ENCODE assay signal across 15 cellular contexts in the genomic region with DNA sequence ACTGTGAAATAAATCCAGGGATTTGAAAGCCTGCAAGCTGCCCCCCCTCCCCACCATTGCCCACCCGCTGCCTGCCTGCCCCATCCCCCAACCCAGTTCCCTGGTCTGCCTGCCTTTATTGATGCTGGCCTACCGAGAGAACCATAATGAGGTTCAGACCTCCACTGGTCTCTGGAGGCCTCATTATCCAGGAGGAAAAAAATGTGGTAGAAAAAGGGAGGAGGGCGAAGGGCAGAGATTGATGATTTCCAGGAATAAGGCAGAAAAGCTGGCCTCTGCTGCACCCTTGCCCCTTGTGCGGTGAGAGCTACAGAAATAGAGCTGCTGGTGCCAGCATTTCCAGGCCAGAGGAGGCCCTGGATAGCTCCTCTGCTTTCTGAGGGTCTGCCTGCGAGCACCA.
"Had no signal": no experiment of that assay in that cellular context is flagged by ENCODE, and none has a peak within 500 bp of the region (broad histone marks: within the 10 kb centered on the region; RNA-seq: fewer than 3 reads in every experiment).

No MANE protein-coding gene starts in this region.

- H3K4me3 Mint-ChIP-seq: dendritic cell treated with granulocyte-macrophage colony-stimulating factor and Interleukin-4, amounts not matched to agents 40 ng/mL and 50 ng/mL, for 4 days; effector memory CD8-positive, alpha-beta T cell; naive B cell; stimulated activated memory B cell treated with anti-CD40 and anti-IgM and Interleukin-4, amounts not matched to agents 10 μg/mL and 1 μg/mL and 100 μg/mL, for 72 hours; stimulated activated naive CD8-positive, alpha-beta T cell treated with anti-CD3 and anti-CD28 coated beads, Interleukin-15, Interleukin-2, amounts not matched to agents 100 ng/mL and 50 ng/mL, for 24 hours had no signal

- H3K4me1 Mint-ChIP-seq: naive B cell; stimulated activated memory B cell treated with anti-CD40 and anti-IgM and Interleukin-4, amounts not matched to agents 10 μg/mL and 1 μg/mL and 100 μg/mL, for 72 hours had no signal

- H3K9me3 Mint-ChIP-seq: dendritic cell treated with granulocyte-macrophage colony-stimulating factor and Interleukin-4, amounts not matched to agents 40 ng/mL and 50 ng/mL, for 4 days; effector memory CD8-positive, alpha-beta T cell; stimulated activated naive CD8-positive, alpha-beta T cell treated with anti-CD3 and anti-CD28 coated beads, Interleukin-15, Interleukin-2, amounts not matched to agents 100 ng/mL and 50 ng/mL, for 24 hours had no signal

- H3K36me3 Mint-ChIP-seq: naive B cell; stimulated activated memory B cell treated with anti-CD40 and anti-IgM and Interleukin-4, amounts not matched to agents 10 μg/mL and 1 μg/mL and 100 μg/mL, for 72 hours had no signal

- H3K27me3 Mint-ChIP-seq: dendritic cell treated with granulocyte-macrophage colony-stimulating factor and Interleukin-4, amounts not matched to agents 40 ng/mL and 50 ng/mL, for 4 days; effector memory CD8-positive, alpha-beta T cell; naive B cell; stimulated activated memory B cell treated with anti-CD40 and anti-IgM and Interleukin-4, amounts not matched to agents 10 μg/mL and 1 μg/mL and 100 μg/mL, for 72 hours; stimulated activated naive CD8-positive, alpha-beta T cell treated with anti-CD3 and anti-CD28 coated beads, Interleukin-15, Interleukin-2, amounts not matched to agents 100 ng/mL and 50 ng/mL, for 24 hours had no signal

- H3K27ac Mint-ChIP-seq: dendritic cell treated with granulocyte-macrophage colony-stimulating factor and Interleukin-4, amounts not matched to agents 40 ng/mL and 50 ng/mL, for 4 days; effector memory CD8-positive, alpha-beta T cell; naive B cell; stimulated activated memory B cell treated with anti-CD40 and anti-IgM and Interleukin-4, amounts not matched to agents 10 μg/mL and 1 μg/mL and 100 μg/mL, for 72 hours; stimulated activated naive CD8-positive, alpha-beta T cell treated with anti-CD3 and anti-CD28 coated beads, Interleukin-15, Interleukin-2, amounts not matched to agents 100 ng/mL and 50 ng/mL, for 24 hours had no signal

- ATAC-seq: effector memory CD8-positive, alpha-beta T cell; foreskin keratinocyte; heart left ventricle; left colon; right cardiac atrium; stimulated activated memory B cell treated with anti-CD40 and anti-IgM and Interleukin-4, amounts not matched to agents 10 μg/mL and 1 μg/mL and 100 μg/mL, for 72 hours had no signal

- DNase-seq: cerebellar nuclear complex; effector memory CD8-positive, alpha-beta T cell; foreskin keratinocyte; heart left ventricle; hippocampal formation; left colon; mesendoderm; naive B cell; ovary; right cardiac atrium; stimulated activated CD4-positive, alpha-beta T cell treated with anti-CD3 and anti-CD28 coated beads, Interleukin-4, amount 100 ng/mL, for 1 hour; tibial artery had no signal
